ENCODE assay signal across 12 cellular contexts in the genomic region with DNA sequence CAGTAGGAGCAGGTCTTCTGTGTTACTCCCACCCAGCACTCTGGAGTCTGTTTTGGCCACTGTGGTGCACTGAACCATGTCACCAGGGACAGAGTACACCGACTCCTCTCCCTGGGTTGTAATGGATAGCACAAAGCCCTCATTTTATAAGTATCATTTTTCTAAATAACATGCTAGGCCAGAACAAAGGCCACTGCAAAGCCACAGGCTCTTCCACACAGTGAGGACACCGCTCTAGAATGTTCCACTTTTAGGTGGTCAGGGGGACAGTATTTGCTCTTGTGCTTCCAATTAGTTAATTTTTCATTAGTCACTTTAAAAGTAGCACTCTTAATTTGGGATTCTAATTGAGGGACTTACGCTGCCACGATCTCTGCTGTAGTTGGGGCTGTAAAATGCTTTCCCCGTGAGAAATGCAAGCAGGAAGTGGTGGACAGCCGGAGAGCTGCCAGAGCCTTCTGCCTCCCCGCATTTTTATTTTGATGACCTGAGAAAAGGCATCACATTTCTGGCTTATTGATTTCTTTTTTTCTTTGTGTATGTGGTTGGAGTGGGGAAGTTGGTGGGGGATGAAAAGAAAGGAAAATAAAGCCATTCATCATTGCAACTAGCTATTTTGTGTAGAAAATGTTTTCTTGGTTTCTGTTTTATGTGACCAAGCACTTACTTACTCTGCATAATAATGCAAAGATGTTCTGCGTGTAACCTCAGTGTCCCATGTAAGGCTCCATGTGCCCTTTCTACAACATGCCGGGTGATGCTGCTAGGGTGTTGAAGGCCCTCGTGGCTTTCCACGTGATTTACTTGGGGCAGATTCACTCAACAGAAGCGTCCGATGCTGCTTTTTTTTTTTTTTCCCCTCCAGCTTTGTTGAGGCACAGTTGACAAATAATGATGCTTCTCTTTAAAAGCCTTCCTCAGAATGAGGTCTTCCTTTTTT.
A peak's percentile ranks its signal among the peaks of the same experiment; 100 is the strongest.
DNase-seq lines count a peak whose midpoint lies in the region; ATAC-seq and TF ChIP-seq lines count a peak whose summit lies in the region.
"Had no signal": no experiment of that assay in that cellular context is flagged by ENCODE, and none has a peak within 500 bp of the region (broad histone marks: within the 10 kb centered on the region; RNA-seq: fewer than 3 reads in every experiment).

No MANE protein-coding gene starts in this region.

- H3K4me1 ChIP-seq in esophagus muscularis mucosa: peaks cover 0 to 12% (median 6%) of the 10 kb centered on the region in 4 donors

- H3K4me3 Mint-ChIP-seq in natural killer cell: peak overlapping the region; percentile 76
- no peak overlapping the region for H3K4me3 Mint-ChIP-seq in CD4-positive, alpha-beta T cell
- H3K4me3 Mint-ChIP-seq: naive B cell had no signal

- H3K27ac ChIP-seq in esophagus muscularis mucosa (replicated peaks in 1 of 4): peak overlapping the region; percentile 0 to 32 (median 18)
- H3K27ac ChIP-seq in CD4-positive, alpha-beta T cell (ENCODE audit: low read depth, low read length): no peak overlapping the region

- peaks cover 10 to 11% of the 10 kb centered on the region in 2 donors for H3K4me1 Mint-ChIP-seq in natural killer cell
- no peaks in the 10 kb centered on the region for H3K4me1 Mint-ChIP-seq in CD4-positive, alpha-beta T cell (ENCODE audit: low read depth)
- H3K4me1 Mint-ChIP-seq: naive B cell had no signal

- POLR2A ChIA-PET in CD4-positive, alpha-beta T cell (lab: Charles Lee): no interaction called here

- H3K4me3 ChIP-seq in esophagus muscularis mucosa: peak overlapping the region in 1 of 4 donors; percentile 17
- H3K4me3 ChIP-seq: K562 had no signal

- H3K9me3 Mint-ChIP-seq in natural killer cell: no peaks in the 10 kb centered on the region
- no peaks in the 10 kb centered on the region for H3K9me3 Mint-ChIP-seq in CD4-positive, alpha-beta T cell
- H3K9me3 Mint-ChIP-seq: naive B cell had no signal

- H3K27me3 Mint-ChIP-seq in natural killer cell (ENCODE audit: low read depth in 2 of 2): peaks cover 0 to 30% of the 10 kb centered on the region in 2 donors
- peaks cover 14% of the 10 kb centered on the region for H3K27me3 Mint-ChIP-seq in CD4-positive, alpha-beta T cell

- no peaks in the 10 kb centered on the region for H3K9me3 ChIP-seq in esophagus muscularis mucosa
- no peaks in the 10 kb centered on the region for H3K9me3 ChIP-seq in CD4-positive, alpha-beta T cell (ENCODE audit: control insufficient read depth, low read length)

- peaks cover 50 to 99% (median 85%) of the 10 kb centered on the region in 4 donors for H3K36me3 ChIP-seq in esophagus muscularis mucosa

- DNase-seq in NCI-H2227 (lab: John Stamatoyannopoulos, UW; ENCODE audit: unreplicated experiment) (peak; percentile 9), NCI-H2227 treated with DMSO at 0.1 percent for 48 hours (lab: John Stamatoyannopoulos, UW) (no peak), esophagus muscularis mucosa (ENCODE audit: extremely low spot score) (no peak), natural killer cell (no peak), ureter (ENCODE audit: low spot score) (peak; percentile 31), AML-193 (lab: John Stamatoyannopoulos, UW) (no peak)
- no peak for DNase-seq in CD4-positive, alpha-beta T cell
- DNase-seq in stimulated activated naive CD4-positive, alpha-beta T cell treated with Interleukin-2 at 50 U/mL for 16 hours (lab: John Stamatoyannopoulos, UW): no peak
- DNase-seq: ACHN, naive B cell had no signal

- CTCF ChIA-PET in CD4-positive, alpha-beta T cell (lab: Charles Lee): no interaction called here

- H3K27ac Mint-ChIP-seq in natural killer cell: peak overlapping the region in 1 of 2 donors; percentile 75
- no peak overlapping the region for H3K27ac Mint-ChIP-seq in CD4-positive, alpha-beta T cell

- no peak for TF ChIP-seq EP300 in esophagus muscularis mucosa (IDR thresholded peaks at IDR 0.05)

- H3K36me3 Mint-ChIP-seq in natural killer cell: no peaks in the 10 kb centered on the region
- H3K36me3 Mint-ChIP-seq in CD4-positive, alpha-beta T cell (ENCODE audit: low read depth): no peaks in the 10 kb centered on the region
- H3K36me3 Mint-ChIP-seq: naive B cell had no signal

- intact Hi-C loops in esophagus muscularis mucosa (cut with DNase I) (no loop called here), natural killer cell (cut with micrococcal nuclease) (no loop called here)
- intact Hi-C loops in CD4-positive, alpha-beta T cell (cut with DNase I, micrococcal nuclease): no loop called here

- no peak for TF ChIP-seq POLR2A in esophagus muscularis mucosa (IDR thresholded peaks at IDR 0.05; ENCODE audit: low read depth)

- WGBS in esophagus muscularis mucosa: 71% methylated on average over 13 of the region's 13 CpGs

- TF ChIP-seq CTCF in esophagus muscularis mucosa (IDR thresholded peaks at IDR 0.05): no peak
- no peak for TF ChIP-seq CTCF in natural killer cell (IDR thresholded peaks at IDR 0.05)
- no peak for TF ChIP-seq CTCF in CD4-positive, alpha-beta T cell (IDR thresholded peaks at IDR 0.05)

- H3K27me3 ChIP-seq in esophagus muscularis mucosa: no peaks in the 10 kb centered on the region
- H3K27me3 ChIP-seq in CD4-positive, alpha-beta T cell (ENCODE audit: control insufficient read depth, insufficient read depth, low read length): no peaks in the 10 kb centered on the region

- peak in 1 of 3 donors; percentile 63 for ATAC-seq in natural killer cell
- no peak for ATAC-seq in CD4-positive, alpha-beta T cell (ENCODE audit: poor library complexity)
- ATAC-seq: HCT116, K562 had no signal

Comparison
In these comparisons a context has a peak if more than half of its experiments do, and no peak if none do; other contexts are left out.
1. DNase-seq: peak in NCI-H2227 (single experiment) and ureter (single experiment); none in NCI-H2227 treated with DMSO at 0.1 percent for 48 hours (single experiment), esophagus muscularis mucosa (single experiment), natural killer cell (single experiment), AML-193 (0 of 2), CD4-positive, alpha-beta T cell (0 of 10) and stimulated activated naive CD4-positive, alpha-beta T cell treated with Interleukin-2 at 50 U/mL for 16 hours (single experiment).